11 cellular contexts compared by ENCODE assay signal in the genomic region with DNA sequence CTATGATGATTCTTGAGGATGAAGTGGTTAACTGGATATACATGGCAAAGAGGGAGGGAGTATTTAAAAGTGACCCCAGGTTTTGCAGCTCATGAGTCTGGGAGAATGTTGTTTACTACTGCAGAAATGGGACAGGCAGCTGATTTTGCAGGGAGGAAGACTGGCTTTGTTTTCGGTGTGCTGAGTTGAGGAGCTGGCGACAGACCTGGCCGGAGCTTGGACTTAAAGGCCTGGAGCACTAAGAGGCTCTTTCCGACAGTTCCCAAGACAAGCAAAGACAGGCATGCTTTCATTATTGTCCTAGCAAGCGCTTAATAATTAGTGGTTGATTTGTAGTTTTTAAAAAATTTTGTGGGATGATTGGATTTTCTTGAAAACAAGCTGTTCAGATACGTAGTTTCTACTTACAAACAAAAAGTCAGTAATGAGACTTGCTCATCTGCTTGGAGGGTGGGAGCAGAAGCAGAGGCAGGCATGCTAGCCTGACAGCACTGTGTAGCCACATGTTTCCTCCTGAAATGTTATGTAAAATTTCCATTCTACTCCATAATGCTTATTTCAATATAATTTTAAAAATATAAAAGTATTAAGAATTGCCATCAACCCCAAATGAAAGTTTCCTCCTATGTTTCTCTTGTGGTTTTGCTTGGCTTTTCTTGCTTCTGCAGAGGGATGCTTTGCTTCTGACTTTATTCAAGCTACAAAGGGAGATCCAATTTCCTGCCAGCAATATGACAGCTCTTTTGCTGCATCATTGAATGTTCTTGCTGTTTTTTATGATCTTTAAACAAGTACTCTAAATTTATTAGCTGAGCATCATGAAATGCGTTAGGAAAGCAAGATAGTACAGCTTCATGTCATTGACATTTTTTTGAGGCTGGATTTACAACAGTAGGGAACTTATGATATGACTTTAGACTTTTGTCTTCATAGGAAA.
DNase-seq lines count a peak whose midpoint lies in the region; ATAC-seq and TF ChIP-seq lines count a peak whose summit lies in the region.
"Had no signal": no experiment of that assay in that cellular context is flagged by ENCODE, and none has a peak within 500 bp of the region (broad histone marks: within the 10 kb centered on the region; RNA-seq: fewer than 3 reads in every experiment).

No MANE protein-coding gene starts in this region.

- peak; percentile 27 for DNase-seq in DMS53 (lab: John Stamatoyannopoulos, UW)
- DNase-seq in DMS53 treated with DMSO at 0.1 percent for 48 hours (lab: John Stamatoyannopoulos, UW; ENCODE audit: unreplicated experiment): no peak
- peak; percentile 36 for DNase-seq in NCI-H748 (lab: John Stamatoyannopoulos, UW; ENCODE audit: unreplicated experiment)
- DNase-seq in fibroblast of the aortic adventitia (ENCODE audit: low read depth): peak; percentile 69
- DNase-seq in pons (ENCODE audit: low spot score): peak; percentile 68
- no peak for DNase-seq in NCI-H1048 (lab: John Stamatoyannopoulos, UW)
- DNase-seq: activated effector memory CD4-positive, alpha-beta T cell treated with anti-CD3 and anti-CD28 coated beads, Interleukin-2, amount 50 U/mL, for 16 hours had no signal

- ATAC-seq in GM19452 (IDR thresholded peaks at IDR 0.05; ENCODE audit: unreplicated experiment): no peak
- ATAC-seq in GM18858 (IDR thresholded peaks at IDR 0.05; ENCODE audit: unreplicated experiment): no peak
- ATAC-seq: activated CD4-positive, CD25-positive, alpha-beta regulatory T cell treated with anti-CD3 and anti-CD28 coated beads, Interleukin-2, amount 50 U/mL, for 24 hours had no signal

- H3K4me3 ChIP-seq in fibroblast of the aortic adventitia (ENCODE audit: low read depth, low read length): peak overlapping the region; percentile 18
- H3K4me3 ChIP-seq: prostate gland had no signal

- TF ChIP-seq CTCF in fibroblast of the aortic adventitia (IDR thresholded peaks at IDR 0.05; ENCODE audit: insufficient read depth, low read length): no peak

Comparison
In these comparisons a context has a peak if more than half of its experiments do, and no peak if none do; other contexts are left out.
1. DNase-seq: peak in DMS53 (single experiment), NCI-H748 (single experiment), fibroblast of the aortic adventitia (single experiment) and pons (single experiment); none in DMS53 treated with DMSO at 0.1 percent for 48 hours (single experiment) and NCI-H1048 (single experiment).